In genomic region chr9:18585996-18586395, GRCh38 we compare ENCODE assay signal across 20 cellular contexts.
"Had no signal": no experiment of that assay in that cellular context is flagged by ENCODE, and none has a peak within 500 bp of the region (broad histone marks: within the 10 kb centered on the region; RNA-seq: fewer than 3 reads in every experiment).

No MANE protein-coding gene starts in this region.

- H3K36me3 ChIP-seq: colonic mucosa, esophagus muscularis mucosa, gastrocnemius medialis, heart right ventricle, left lung, lower lobe of right lung had no signal

- H3K4me1 ChIP-seq: colonic mucosa, esophagus muscularis mucosa, gastrocnemius medialis, heart right ventricle, left lung, lower lobe of right lung had no signal

- H3K27ac ChIP-seq: colonic mucosa, dorsolateral prefrontal cortex, esophagus muscularis mucosa, gastrocnemius medialis, heart right ventricle, left lung, lower lobe of right lung had no signal

- DNase-seq: colonic mucosa; dermis blood vessel endothelial cell; dorsolateral prefrontal cortex; effector CD4-positive, alpha-beta T cell; effector memory CD4-positive, alpha-beta T cell; foreskin fibroblast; foreskin melanocyte; gastrocnemius medialis; glutamatergic neuron; head of caudate nucleus; heart right ventricle; hippocampal formation; left cardiac atrium; left lung; left ventricle myocardium superior; lower lobe of right lung; mesenchymal stem cell; mucosa of descending colon; naive B cell had no signal

- ATAC-seq: gastrocnemius medialis, heart right ventricle, left cardiac atrium, left lung, left ventricle myocardium superior, lower lobe of right lung, mucosa of descending colon had no signal

- H3K4me3 ChIP-seq: colonic mucosa, dorsolateral prefrontal cortex, esophagus muscularis mucosa, gastrocnemius medialis, heart right ventricle, left lung, lower lobe of right lung, mucosa of descending colon had no signal

- H3K27me3 ChIP-seq: colonic mucosa, dorsolateral prefrontal cortex, esophagus muscularis mucosa, gastrocnemius medialis, heart right ventricle, left lung had no signal

- H3K9me3 ChIP-seq: colonic mucosa, gastrocnemius medialis had no signal
